ENCODE assay signal across 21 cellular contexts in the genomic region with DNA sequence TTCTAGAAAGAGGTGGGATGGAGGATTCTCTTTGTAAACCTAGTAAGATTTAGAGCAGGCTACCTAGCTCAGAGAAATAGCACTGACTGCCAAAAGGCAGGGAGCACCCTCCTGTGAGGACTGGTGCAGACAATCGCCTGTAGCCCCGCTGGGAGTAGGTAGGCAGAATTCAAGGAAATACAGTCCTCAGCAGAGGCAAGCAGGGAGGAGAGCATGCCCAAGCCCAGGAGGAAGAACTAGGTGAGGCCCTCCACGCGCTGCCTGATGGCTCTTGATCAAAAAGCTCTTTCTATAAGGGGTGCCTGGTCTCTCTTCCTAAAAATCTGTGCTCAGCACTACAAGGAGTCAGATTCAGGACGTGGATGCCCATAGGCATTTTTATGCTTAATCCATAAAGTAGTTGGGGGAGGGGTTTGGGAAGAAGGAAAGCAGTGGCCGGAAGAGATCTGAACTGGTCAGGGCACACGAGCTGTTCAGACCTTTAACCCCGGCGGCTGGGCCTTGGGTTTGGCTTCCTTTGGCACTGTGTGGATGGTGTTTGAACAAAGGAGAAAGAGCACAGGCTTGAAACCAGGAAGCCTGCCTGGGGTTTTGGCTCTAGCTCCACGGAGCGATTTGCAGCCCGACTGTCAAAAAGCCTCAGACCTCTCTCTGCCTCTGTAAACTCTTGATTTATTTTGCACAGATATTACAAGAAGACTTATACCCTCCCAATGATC.
DNase-seq lines count a peak whose midpoint lies in the region; ATAC-seq, FAIRE-seq and TF ChIP-seq lines count a peak whose summit lies in the region.
"Had no signal": no experiment of that assay in that cellular context is flagged by ENCODE, and none has a peak within 500 bp of the region (broad histone marks: within the 10 kb centered on the region; RNA-seq: fewer than 3 reads in every experiment).

No MANE protein-coding gene starts in this region.

- no peak overlapping the region for H4K91ac ChIP-seq in neuronal stem cell (ENCODE audit: low read depth, low read length, poor library complexity)

- H4K8ac ChIP-seq in neuronal stem cell (ENCODE audit: low read depth, low read length): no peak overlapping the region

- FAIRE-seq in kidney (lab: Jason Lieb, UNC): no peak
- FAIRE-seq: GM12878 had no signal

- CTCF ChIA-PET in Caco-2 (lab: Charles Lee): no interaction called here
- CTCF ChIA-PET in activated naive CD4-positive, alpha-beta T cell treated with anti-CD3 and anti-CD28 coated beads for 36 hours (lab: Charles Lee): no interaction called here
- CTCF ChIA-PET in activated CD4-positive, alpha-beta T cell treated with anti-CD3 and anti-CD28 coated beads for 36 hours (lab: Charles Lee): interaction anchor here (0.6 to 1.1 kb wide), 2 partner anchors 38 to 1674 kb away, joined by 3 read pairs; no protein-coding TSS in a partner anchor

- POLR2A ChIA-PET in Caco-2 (lab: Charles Lee): no interaction called here
- POLR2A ChIA-PET in activated CD4-positive, alpha-beta T cell treated with anti-CD3 and anti-CD28 coated beads for 36 hours (lab: Charles Lee): no interaction called here

- peaks cover 9% of the 10 kb centered on the region for H3K9me3 Mint-ChIP-seq in Caco-2 (ENCODE audit: unreplicated experiment)
- no peaks in the 10 kb centered on the region for H3K9me3 Mint-ChIP-seq in activated naive CD4-positive, alpha-beta T cell treated with anti-CD3 and anti-CD28 coated beads for 36 hours
- no peaks in the 10 kb centered on the region for H3K9me3 Mint-ChIP-seq in activated CD4-positive, alpha-beta T cell treated with anti-CD3 and anti-CD28 coated beads for 36 hours (ENCODE audit: low read depth)
- H3K9me3 Mint-ChIP-seq: activated T-helper 17 cell treated with anti-CD3 and anti-CD28 coated beads, Interleukin-2, amount 50 U/mL, for 72 hours; IgD-negative memory B cell; natural killer cell treated with Interleukin-12 subunit alpha and Interleukin-12 subunit beta and Interleukin-15 and Interleukin-18, amount 100 ng/mL, for 72 hours had no signal

- intact Hi-C loops in Caco-2 (cut with micrococcal nuclease; ENCODE audit: unreplicated experiment): no loop called here
- intact Hi-C loops in colonic mucosa (cut with DNase I): no loop called here
- intact Hi-C loops in kidney (cut with DNase I): no loop called here
- intact Hi-C loops in activated naive CD4-positive, alpha-beta T cell treated with anti-CD3 and anti-CD28 coated beads for 36 hours (cut with micrococcal nuclease): no loop called here
- intact Hi-C loops in activated CD4-positive, alpha-beta T cell treated with anti-CD3 and anti-CD28 coated beads for 36 hours (cut with DNase I, micrococcal nuclease): no loop called here

- H2BK15ac ChIP-seq in neuronal stem cell (ENCODE audit: low read length): no peak overlapping the region

- no peak for ATAC-seq in GM19351 (IDR thresholded peaks at IDR 0.05; ENCODE audit: unreplicated experiment)
- no peak for ATAC-seq in activated CD4-positive, alpha-beta T cell treated with anti-CD3 and anti-CD28 coated beads for 36 hours
- ATAC-seq: activated T-helper 17 cell treated with anti-CD3 and anti-CD28 coated beads, Interleukin-2, amount 50 U/mL, for 72 hours; GM12878; HCT116; natural killer cell treated with Interleukin-12 subunit alpha and Interleukin-12 subunit beta and Interleukin-15 and Interleukin-18, amount 100 ng/mL, for 72 hours had no signal

- H2BK120ac ChIP-seq in neuronal stem cell (ENCODE audit: low read depth, low read length): no peak overlapping the region

- no peaks in the 10 kb centered on the region for H3K27me3 Mint-ChIP-seq in Caco-2 (ENCODE audit: insufficient read depth, unreplicated experiment)
- H3K27me3 Mint-ChIP-seq in activated naive CD4-positive, alpha-beta T cell treated with anti-CD3 and anti-CD28 coated beads for 36 hours (ENCODE audit: low read depth): no peaks in the 10 kb centered on the region
- no peaks in the 10 kb centered on the region for H3K27me3 Mint-ChIP-seq in activated CD4-positive, alpha-beta T cell treated with anti-CD3 and anti-CD28 coated beads for 36 hours
- H3K27me3 Mint-ChIP-seq: activated T-helper 17 cell treated with anti-CD3 and anti-CD28 coated beads, Interleukin-2, amount 50 U/mL, for 72 hours; natural killer cell treated with Interleukin-12 subunit alpha and Interleukin-12 subunit beta and Interleukin-15 and Interleukin-18, amount 100 ng/mL, for 72 hours; stimulated activated naive B cell treated with anti-CD40 and anti-IgM and Interleukin-4, amounts not matched to agents 10 μg/mL and 1 μg/mL and 100 μg/mL, for 72 hours had no signal

- peaks cover 43% of the 10 kb centered on the region for H3K4me1 Mint-ChIP-seq in Caco-2 (ENCODE audit: low read depth, unreplicated experiment)
- peaks cover 1% of the 10 kb centered on the region for H3K4me1 Mint-ChIP-seq in activated naive CD4-positive, alpha-beta T cell treated with anti-CD3 and anti-CD28 coated beads for 36 hours (ENCODE audit: low read depth)
- no peaks in the 10 kb centered on the region for H3K4me1 Mint-ChIP-seq in activated CD4-positive, alpha-beta T cell treated with anti-CD3 and anti-CD28 coated beads for 36 hours
- H3K4me1 Mint-ChIP-seq: activated T-helper 17 cell treated with anti-CD3 and anti-CD28 coated beads, Interleukin-2, amount 50 U/mL, for 72 hours had no signal

- H3K14ac ChIP-seq in neuronal stem cell (ENCODE audit: low read length): no peak overlapping the region

- no CpG with 5 or more reads among the region's 12 CpGs for WGBS in neuronal stem cell (ENCODE audit: extremely low coverage in 2 of 2, insufficient read length in 2 of 2, insufficient replicate concordance in 1 of 2), 2 donors

- H3K27ac Mint-ChIP-seq in Caco-2 (ENCODE audit: unreplicated experiment): peak overlapping the region; percentile 36
- H3K27ac Mint-ChIP-seq in activated naive CD4-positive, alpha-beta T cell treated with anti-CD3 and anti-CD28 coated beads for 36 hours: no peak overlapping the region
- no peak overlapping the region for H3K27ac Mint-ChIP-seq in activated CD4-positive, alpha-beta T cell treated with anti-CD3 and anti-CD28 coated beads for 36 hours
- H3K27ac Mint-ChIP-seq: activated T-helper 17 cell treated with anti-CD3 and anti-CD28 coated beads, Interleukin-2, amount 50 U/mL, for 72 hours; IgD-negative memory B cell; stimulated activated naive B cell treated with anti-CD40 and anti-IgM and Interleukin-4, amounts not matched to agents 10 μg/mL and 1 μg/mL and 100 μg/mL, for 72 hours had no signal

- H2BK12ac ChIP-seq in neuronal stem cell (ENCODE audit: low read length): no peak overlapping the region

- H2AFZ ChIP-seq in neuronal stem cell (ENCODE audit: low read length): peak overlapping the region; percentile 39

- H3K36me3 Mint-ChIP-seq in Caco-2 (ENCODE audit: insufficient read depth, unreplicated experiment): no peaks in the 10 kb centered on the region
- no peaks in the 10 kb centered on the region for H3K36me3 Mint-ChIP-seq in activated naive CD4-positive, alpha-beta T cell treated with anti-CD3 and anti-CD28 coated beads for 36 hours (ENCODE audit: low read depth)
- no peaks in the 10 kb centered on the region for H3K36me3 Mint-ChIP-seq in activated CD4-positive, alpha-beta T cell treated with anti-CD3 and anti-CD28 coated beads for 36 hours (ENCODE audit: low read depth)
- H3K36me3 Mint-ChIP-seq: natural killer cell treated with Interleukin-12 subunit alpha and Interleukin-12 subunit beta and Interleukin-15 and Interleukin-18, amount 100 ng/mL, for 72 hours had no signal

- no peak overlapping the region for H3K9ac ChIP-seq in colonic mucosa (ENCODE audit: low read depth in 2 of 2, low read length in 2 of 2)
- H3K9ac ChIP-seq in kidney (ENCODE audit: low read length in 2 of 2): no peak overlapping the region
- no peak overlapping the region for H3K9ac ChIP-seq in neuronal stem cell (ENCODE audit: low read depth, low read length, poor library complexity)

- H3K4me1 ChIP-seq in Caco-2 (peaks cover 35% of the 10 kb centered on the region), colonic mucosa (no peaks in the 10 kb centered on the region), kidney (ENCODE audit: control insufficient read depth in 1 of 2, insufficient read depth in 1 of 2, low read depth in 1 of 2, low read length in 2 of 2) (peaks cover 0 to 10% of the 10 kb centered on the region in 2 donors), neuronal stem cell (ENCODE audit: control insufficient read depth in 2 of 2, insufficient read depth in 1 of 2, low read depth in 1 of 2, low read length in 2 of 2) (peaks cover 20 to 44% of the 10 kb centered on the region in 2 donors)

- H2BK5ac ChIP-seq in neuronal stem cell (ENCODE audit: low read length): no peak overlapping the region

- TF ChIP-seq CTCF in Caco-2 (IDR thresholded peaks at IDR 0.05; ENCODE audit: insufficient read depth in 1 of 2, low read depth in 1 of 2, low read length in 1 of 2, severe bottlenecking in 1 of 2, unreplicated experiment in 1 of 2) (no peak), colonic mucosa (IDR thresholded peaks at IDR 0.05) (no peak), kidney (IDR thresholded peaks at IDR 0.05; ENCODE audit: borderline replicate concordance, extremely low read depth, insufficient read depth) (no peak)

- no peak overlapping the region for H3K4me3 ChIP-seq in Caco-2 (ENCODE audit: low read depth, low read length)
- H3K4me3 ChIP-seq in colonic mucosa: no peak overlapping the region
- H3K4me3 ChIP-seq in kidney (ENCODE audit: low read length in 2 of 2): no peak overlapping the region
- no peak overlapping the region for H3K4me3 ChIP-seq in neuronal stem cell (ENCODE audit: low read length in 2 of 2)
- H3K4me3 ChIP-seq: GM12878, heart left ventricle had no signal

- H3K27me3 ChIP-seq in Caco-2 (replicated peaks; ENCODE audit: control insufficient read depth, insufficient read depth, low read length) (no peaks in the 10 kb centered on the region), colonic mucosa (no peaks in the 10 kb centered on the region), neuronal stem cell (ENCODE audit: control insufficient read depth in 3 of 3, insufficient read depth in 3 of 3, low read depth in 1 of 3, low read length in 3 of 3) (no peaks in the 10 kb centered on the region)
- H3K27me3 ChIP-seq: heart left ventricle had no signal

- H3K9me3 ChIP-seq in Caco-2 (no peaks in the 10 kb centered on the region), colonic mucosa (no peaks in the 10 kb centered on the region), kidney (ENCODE audit: control insufficient read depth in 1 of 2, low read length in 2 of 2) (no peaks in the 10 kb centered on the region), neuronal stem cell (replicated peaks in 1 of 2; ENCODE audit: control insufficient read depth in 2 of 2, insufficient read depth in 1 of 2, low read depth in 1 of 2, low read length in 2 of 2) (peaks cover 2 to 6% of the 10 kb centered on the region in 2 donors)
- H3K9me3 ChIP-seq: heart left ventricle had no signal

- no peak overlapping the region for H3K23ac ChIP-seq in neuronal stem cell (ENCODE audit: low read depth, low read length, poor library complexity)

- H3K36me3 ChIP-seq in Caco-2 (ENCODE audit: control insufficient read depth, insufficient read depth, low read length) (no peaks in the 10 kb centered on the region), colonic mucosa (no peaks in the 10 kb centered on the region), kidney (ENCODE audit: control insufficient read depth in 1 of 2, insufficient read depth in 2 of 2, low read length in 2 of 2) (no peaks in the 10 kb centered on the region), neuronal stem cell (replicated peaks in 1 of 2; ENCODE audit: control insufficient read depth in 2 of 2, insufficient read depth in 2 of 2, low read length in 2 of 2) (no peaks in the 10 kb centered on the region)
- H3K36me3 ChIP-seq: heart left ventricle, WERI-Rb-1 had no signal

- no peak overlapping the region for H3K4me3 Mint-ChIP-seq in Caco-2 (ENCODE audit: unreplicated experiment)
- H3K4me3 Mint-ChIP-seq in activated naive CD4-positive, alpha-beta T cell treated with anti-CD3 and anti-CD28 coated beads for 36 hours: no peak overlapping the region
- H3K4me3 Mint-ChIP-seq in activated CD4-positive, alpha-beta T cell treated with anti-CD3 and anti-CD28 coated beads for 36 hours: no peak overlapping the region
- H3K4me3 Mint-ChIP-seq: activated T-helper 17 cell treated with anti-CD3 and anti-CD28 coated beads, Interleukin-2, amount 50 U/mL, for 72 hours; IgD-negative memory B cell; natural killer cell treated with Interleukin-12 subunit alpha and Interleukin-12 subunit beta and Interleukin-15 and Interleukin-18, amount 100 ng/mL, for 72 hours; stimulated activated naive B cell treated with anti-CD40 and anti-IgM and Interleukin-4, amounts not matched to agents 10 μg/mL and 1 μg/mL and 100 μg/mL, for 72 hours had no signal

- peak overlapping the region; percentile 13 for H3K18ac ChIP-seq in neuronal stem cell (ENCODE audit: low read length)

- H3K4me2 ChIP-seq in neuronal stem cell (ENCODE audit: insufficient read depth, low read length, poor library complexity, severe bottlenecking): no peak overlapping the region

- DNase-seq in Caco-2 (no peak), colonic mucosa (peak; percentile 52), kidney (peak; percentile 76), neuronal stem cell (ENCODE audit: low spot score) (no peak), kidney tubule cell (ENCODE audit: low spot score) (no peak)
- DNase-seq in activated naive CD4-positive, alpha-beta T cell treated with anti-CD3 and anti-CD28 coated beads for 36 hours: no peak
- no peak for DNase-seq in activated CD4-positive, alpha-beta T cell treated with anti-CD3 and anti-CD28 coated beads for 36 hours
- DNase-seq: activated CD8-positive, alpha-beta memory T cell treated with anti-CD3 and anti-CD28 coated beads for 24 hours; kidney glomerular epithelial cell; MV-4-11; RPMI8226; stimulated activated naive B cell treated with anti-CD40 and anti-IgM and Interleukin-4, amounts not matched to agents 10 μg/mL and 1 μg/mL and 100 μg/mL, for 72 hours; T-helper 1 cell; WERI-Rb-1 had no signal

- H3K27ac ChIP-seq in colonic mucosa (no peak overlapping the region), kidney (ENCODE audit: low read depth in 2 of 2, low read length in 2 of 2) (no peak overlapping the region), neuronal stem cell (replicated peaks; ENCODE audit: low read length) (no peak overlapping the region)
- H3K27ac ChIP-seq: WERI-Rb-1 had no signal

- no TSS peak for BruUV-seq in Caco-2 (replicated peaks; lab: Mats Ljungman, UMichigan)

- H3K4ac ChIP-seq in neuronal stem cell (ENCODE audit: low read length): no peak overlapping the region

- no peak overlapping the region for H2AK5ac ChIP-seq in neuronal stem cell (ENCODE audit: low read depth, low read length)

- no peaks in the 10 kb centered on the region for H3K79me1 ChIP-seq in neuronal stem cell (ENCODE audit: low read depth, low read length)

Comparison
In these comparisons a context has a peak if more than half of its experiments do, and no peak if none do; other contexts are left out.
1. DNase-seq: peak in colonic mucosa (single experiment) and kidney (single experiment); none in Caco-2 (0 of 2), neuronal stem cell (single experiment), activated naive CD4-positive, alpha-beta T cell treated with anti-CD3 and anti-CD28 coated beads for 36 hours (single experiment), activated CD4-positive, alpha-beta T cell treated with anti-CD3 and anti-CD28 coated beads for 36 hours (single experiment) and kidney tubule cell (single experiment).